ENCODE assay signal across 1 cellular context in genomic region chr1:212235848-212236247, GRCh38.
TF ChIP-seq lines count a peak whose summit lies in the region.

No MANE protein-coding gene starts in this region.

TF ChIP-seq in IMR-90, 13 proteins besides CTCF, POLR2A, EP300 and RAD21 (continued from another document):
- no peak for TF ChIP-seq MXI1 (IDR thresholded peaks at IDR 0.05; ENCODE audit: borderline replicate concordance, low read depth, low read length)
- no peak for TF ChIP-seq RFX5 (IDR thresholded peaks at IDR 0.05; ENCODE audit: low read depth, low read length)
- no peak for TF ChIP-seq CHD1 (IDR thresholded peaks at IDR 0.05; ENCODE audit: low read depth, low read length)
- TF ChIP-seq SMC3 (IDR thresholded peaks at IDR 0.05; ENCODE audit: low read depth, low read length) = no peak
- TF ChIP-seq ELK1 (IDR thresholded peaks at IDR 0.05; ENCODE audit: borderline replicate concordance, low read depth, low read length) = no peak
- no peak for TF ChIP-seq CEBPB (IDR thresholded peaks at IDR 0.05; ENCODE audit: low read depth, low read length)
